20 cellular contexts compared by ENCODE assay signal in the genomic region with DNA sequence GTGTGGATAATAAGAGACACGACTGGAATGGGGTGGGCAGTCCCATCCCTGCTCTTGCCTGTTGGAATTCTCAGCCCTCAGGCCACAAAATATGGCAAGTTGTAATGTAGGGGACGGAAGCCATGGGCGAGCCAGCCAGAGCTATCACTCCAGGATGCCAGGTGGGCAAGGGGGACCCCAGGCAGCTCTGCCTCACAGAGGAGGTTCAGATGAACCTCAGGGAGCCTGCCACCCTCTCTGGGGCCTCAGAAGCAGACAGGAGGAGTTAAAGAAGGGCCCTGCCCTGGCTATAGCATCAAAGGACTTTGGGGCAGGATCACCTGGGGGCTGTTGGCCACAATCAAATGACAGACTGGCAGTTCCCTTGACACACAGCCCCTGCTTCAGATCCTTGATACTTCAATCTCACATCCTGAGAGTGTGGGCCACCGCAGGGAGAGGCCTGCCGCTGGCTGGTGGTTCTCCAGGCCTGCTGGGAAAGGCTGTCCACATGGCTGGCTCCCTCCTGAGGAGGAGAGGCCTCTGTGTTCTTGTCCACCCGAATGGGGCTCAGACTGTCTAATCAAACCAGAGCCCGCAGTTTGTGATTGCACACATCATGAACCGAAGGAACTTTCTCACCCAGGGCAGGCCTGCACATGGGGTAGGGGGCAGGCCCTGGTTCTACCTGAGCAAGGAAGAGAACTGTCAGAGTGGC. TPM values are rescaled to one million over a fixed set of nuclear protein-coding genes. Genes with fewer than 3 reads are reported as not detected.
DNase-seq lines count a peak whose midpoint lies in the region; TF ChIP-seq lines count a peak whose summit lies in the region.
"Had no signal": no experiment of that assay in that cellular context is flagged by ENCODE, and none has a peak within 500 bp of the region (broad histone marks: within the 10 kb centered on the region; RNA-seq: fewer than 3 reads in every experiment).

No MANE protein-coding gene starts in this region.

- WGBS in sigmoid colon, 2 donors: 80 to 85% methylated on average over 8 of the region's 8 CpGs

- intact Hi-C loops in sigmoid colon (cut with DNase I): loop anchor here (10.0 kb wide), 1 partner anchor 64 kb away; no protein-coding TSS in a partner anchor

- DNase-seq in AG20443 (ENCODE audit: low spot score): peak; percentile 7
- peak; percentile 11 for DNase-seq in D341Med (ENCODE audit: low spot score)
- DNase-seq in islet precursor cell: peak; percentile 60
- peak; percentile 45 for DNase-seq in sigmoid colon
- no peak for DNase-seq in T-helper 9 cell
- no peak for DNase-seq in cerebellar cortex (ENCODE audit: low spot score)
- no peak for DNase-seq in OCI-M1 (lab: John Stamatoyannopoulos, UW)
- DNase-seq: ACHN, AML-193, DMS79, IMR-90, NCI-H1417 treated with DMSO at 0.1 percent for 48 hours, NCI-H187 treated with DMSO at 0.1 percent for 48 hours, NCI-H226, NCI-H524 treated with DMSO at 0.1 percent for 48 hours, SJCRH30 had no signal

- no peak overlapping the region for H3K27ac ChIP-seq in sigmoid colon
- H3K27ac ChIP-seq: C4-2B, HL-60, SJCRH30 had no signal

- no peaks in the 10 kb centered on the region for H3K36me3 ChIP-seq in sigmoid colon
- H3K36me3 ChIP-seq: SJCRH30 had no signal

- no peak for TF ChIP-seq POLR2A in sigmoid colon (IDR thresholded peaks at IDR 0.05)

- no peak for TF ChIP-seq CTCF in sigmoid colon (IDR thresholded peaks at IDR 0.05)

- no peak overlapping the region for H3K4me3 ChIP-seq in sigmoid colon
- H3K4me3 ChIP-seq: SJCRH30 had no signal

- TF ChIP-seq EP300 in sigmoid colon (IDR thresholded peaks at IDR 0.05): no peak

- peaks cover 0 to 8% (median 0%) of the 10 kb centered on the region in 3 donors for H3K27me3 ChIP-seq in sigmoid colon
- H3K27me3 ChIP-seq: SJCRH30 had no signal

- no peaks in the 10 kb centered on the region for H3K4me1 ChIP-seq in sigmoid colon
- H3K4me1 ChIP-seq: SJCRH30 had no signal

- H3K9me3 ChIP-seq in sigmoid colon: peaks cover 0 to 5% (median 0%) of the 10 kb centered on the region in 4 donors
- H3K9me3 ChIP-seq: SJCRH30 had no signal

RNA-seq across cellular contexts. Expression of a gene that starts 31.4 kb away (rescaled TPM):
- total RNA-seq in sigmoid colon: not detected
- not detected for polyA plus RNA-seq in sigmoid colon
- total RNA-seq: HT1080, IMR-90, M059J had no signal
- polyA plus RNA-seq: IMR-90 had no signal

Comparison
In these comparisons a context has a peak if more than half of its experiments do, and no peak if none do; other contexts are left out.
1. DNase-seq: peak in AG20443 (single experiment), D341Med (single experiment), islet precursor cell (single experiment) and sigmoid colon (single experiment); none in T-helper 9 cell (single experiment), cerebellar cortex (single experiment) and OCI-M1 (single experiment).